In genomic region chr14:96617635-96618034, GRCh38 we compare ENCODE assay signal across 1 cellular context.
TF ChIP-seq lines count a peak whose summit lies in the region.

No MANE protein-coding gene starts in this region.

TF ChIP-seq in H1, 55 proteins besides CTCF, POLR2A, EP300 and RAD21 (continued from another document):
- TF ChIP-seq CHD1 (IDR thresholded peaks at IDR 0.05; ENCODE audit: low read depth, low read length) (no peak), CREB1 (IDR thresholded peaks at IDR 0.05) (no peak), RXRA (IDR thresholded peaks at IDR 0.05; ENCODE audit: insufficient read depth, low read depth, low read length) (no peak), SIX5 (IDR thresholded peaks at IDR 0.05; ENCODE audit: low read depth, low read length) (no peak), PHF8 (conservative IDR thresholded peaks at IDR 0.05; ENCODE audit: low read depth, low read length) (no peak), JUN (IDR thresholded peaks at IDR 0.05; ENCODE audit: low read depth, low read length) (no peak), ASH2L (IDR thresholded peaks at IDR 0.05; ENCODE audit: low read length) (no peak), POLR2AphosphoS5 (IDR thresholded peaks at IDR 0.05; ENCODE audit: low read depth, low read length) (no peak), SIN3A (conservative IDR thresholded peaks at IDR 0.05 in 1 of 2, IDR thresholded peaks at IDR 0.05 in 1 of 2; ENCODE audit: low read depth in 1 of 2, low read length in 2 of 2) (no peak), POU5F1 (IDR thresholded peaks at IDR 0.05; ENCODE audit: low read depth, low read length) (no peak), RFX5 (IDR thresholded peaks at IDR 0.05; ENCODE audit: borderline replicate concordance, low read depth, low read length) (no peak)
